1 cellular context compared by ENCODE assay signal in genomic region chr19:6761053-6761676, GRCh38.
TF ChIP-seq lines count a peak whose summit lies in the region.

No MANE protein-coding gene starts in this region.

TF ChIP-seq in HepG2, 621 proteins besides CTCF, POLR2A, EP300 and RAD21 (continued from another document):
- TF ChIP-seq SRSF9 (IDR thresholded peaks at IDR 0.05; ENCODE audit: borderline replicate concordance, insufficient read depth, low read depth, low read length, poor library complexity, severe bottlenecking) (no peak), GTF3A (CRISPR knock-in tag; conservative IDR thresholded peaks at IDR 0.05) (no peak), ZNF12 (CRISPR knock-in tag; IDR thresholded peaks at IDR 0.05) (peak; percentile 69; the same call in 1 of the 2 replicates), ZNF644 (CRISPR knock-in tag; IDR thresholded peaks at IDR 0.05; ENCODE audit: low read depth) (no peak), DRAP1 (CRISPR knock-in tag; IDR thresholded peaks at IDR 0.05) (no peak), ZNF552 (CRISPR knock-in tag; IDR thresholded peaks at IDR 0.05; ENCODE audit: borderline replicate concordance) (no peak), CREM (IDR thresholded peaks at IDR 0.05) (no peak), CREM (CRISPR knock-in tag; IDR thresholded peaks at IDR 0.05) (no peak), MTA3 (CRISPR knock-in tag; IDR thresholded peaks at IDR 0.05) (no peak), ZNF704 (CRISPR knock-in tag; IDR thresholded peaks at IDR 0.05; ENCODE audit: borderline replicate concordance) (no peak), ZGPAT (CRISPR knock-in tag; IDR thresholded peaks at IDR 0.05) (no peak), ZNF34 (CRISPR knock-in tag; IDR thresholded peaks at IDR 0.05; ENCODE audit: borderline replicate concordance) (no peak)
TF ChIP-seq in HepG2: peak in this region for 8.
